ENCODE assay signal across 8 cellular contexts in genomic region chr3:58585994-58586393, GRCh38. TPM values are rescaled to one million over a fixed set of nuclear protein-coding genes. Genes with fewer than 3 reads are reported as not detected.
DNase-seq lines count a peak whose midpoint lies in the region; ATAC-seq and TF ChIP-seq lines count a peak whose summit lies in the region.

No MANE protein-coding gene starts in this region.

- 74% methylated on average over 8 of the region's 8 CpGs for WGBS in esophagus muscularis mucosa

- H3K27me3 ChIP-seq in esophagus muscularis mucosa (peaks cover 0 to 28% (median 11%) of the 10 kb centered on the region in 4 donors), skeletal muscle tissue (ENCODE audit: control insufficient read depth in 3 of 3, insufficient read depth in 3 of 3, low read length in 3 of 3) (peaks cover 12 to 20% (median 15%) of the 10 kb centered on the region in 3 donors)

- DNase-seq in NCI-H2196 (lab: John Stamatoyannopoulos, UW; ENCODE audit: unreplicated experiment) (peak; percentile 8), NCI-H2196 treated with DMSO at 0.1 percent for 48 hours (lab: John Stamatoyannopoulos, UW; ENCODE audit: unreplicated experiment) (no peak), NCI-H446 treated with DMSO at 0.1 percent for 48 hours (lab: John Stamatoyannopoulos, UW) (peak; percentile 19), esophagus muscularis mucosa (ENCODE audit: extremely low spot score) (no peak), NCI-H2227 treated with DMSO at 0.1 percent for 48 hours (lab: John Stamatoyannopoulos, UW) (no peak)
- no peak for DNase-seq in activated CD4-positive, alpha-beta T cell treated with anti-CD3 and anti-CD28 coated beads for 48 hours

- TF ChIP-seq POLR2A in esophagus muscularis mucosa (IDR thresholded peaks at IDR 0.05; ENCODE audit: low read depth): no peak

- H3K9me3 ChIP-seq in esophagus muscularis mucosa (no peaks in the 10 kb centered on the region), skeletal muscle tissue (ENCODE audit: control insufficient read depth in 3 of 3, low read length in 3 of 3) (no peaks in the 10 kb centered on the region)

- H3K4me3 ChIP-seq in esophagus muscularis mucosa: peak overlapping the region; percentile 56 to 63 (median 60)
- H3K4me3 ChIP-seq in skeletal muscle tissue (ENCODE audit: low read length in 3 of 3): peak overlapping the region in 2 of 3 donors; percentile 88

- no peak for ATAC-seq in GM21367 (IDR thresholded peaks at IDR 0.05; ENCODE audit: unreplicated experiment)

- intact Hi-C loops in esophagus muscularis mucosa (cut with DNase I): loop anchor here (5.0 kb wide), 1 partner anchor 41 kb away; no protein-coding TSS in a partner anchor

- peak overlapping the region in 1 of 3 donors; percentile 79 for H3K9ac ChIP-seq in skeletal muscle tissue (ENCODE audit: low read depth in 1 of 3, low read length in 3 of 3)

- peak overlapping the region; percentile 78 to 87 (median 80) for H3K27ac ChIP-seq in esophagus muscularis mucosa (replicated peaks in 1 of 4)
- no peak overlapping the region for H3K27ac ChIP-seq in skeletal muscle tissue (ENCODE audit: low read depth, low read length)

- TF ChIP-seq EP300 in esophagus muscularis mucosa (IDR thresholded peaks at IDR 0.05): no peak

- TF ChIP-seq CTCF in esophagus muscularis mucosa (IDR thresholded peaks at IDR 0.05): no peak

- H3K36me3 ChIP-seq in esophagus muscularis mucosa: no peaks in the 10 kb centered on the region
- no peaks in the 10 kb centered on the region for H3K36me3 ChIP-seq in skeletal muscle tissue (ENCODE audit: control insufficient read depth in 3 of 3, insufficient read depth in 3 of 3, low read length in 3 of 3)

- peaks cover 21 to 36% (median 26%) of the 10 kb centered on the region in 4 donors for H3K4me1 ChIP-seq in esophagus muscularis mucosa
- peaks cover 13 to 15% (median 14%) of the 10 kb centered on the region in 3 donors for H3K4me1 ChIP-seq in skeletal muscle tissue (ENCODE audit: control insufficient read depth in 3 of 3, insufficient read depth in 3 of 3, low read length in 3 of 3)

RNA-seq across cellular contexts. Expression of gene FAM107A, which starts 8.8 kb away (rescaled TPM):
- total RNA-seq in esophagus muscularis mucosa: 100 to 1,000 TPM in 2 of 4 donors, 10 to 100 TPM in 2; 35.7 to 107 (median 92.7) TPM
- under 0.01 TPM for total RNA-seq in skeletal muscle tissue

RNA-seq across cellular contexts. Expression of gene ACOX2, which starts 49.0 kb away (rescaled TPM):
- 10 to 100 TPM; 18.3 to 28.9 (median 20.2) TPM for total RNA-seq in esophagus muscularis mucosa
- total RNA-seq in skeletal muscle tissue: 14.6 TPM

Comparison
In these comparisons a context has a peak if more than half of its experiments do, and no peak if none do; other contexts are left out.
1. DNase-seq: peak in NCI-H2196 (single experiment) and NCI-H446 treated with DMSO at 0.1 percent for 48 hours (single experiment); none in NCI-H2196 treated with DMSO at 0.1 percent for 48 hours (single experiment), esophagus muscularis mucosa (single experiment), NCI-H2227 treated with DMSO at 0.1 percent for 48 hours (single experiment) and activated CD4-positive, alpha-beta T cell treated with anti-CD3 and anti-CD28 coated beads for 48 hours (single experiment).
2. RNA of gene FAM107A, which starts 8.8 kb away (total RNA-seq): 35.7 to 107 TPM in esophagus muscularis mucosa; under 0.01 TPM in skeletal muscle tissue (single experiment); every median in the first group is over 10 times any median in the second.